Comparison of ENCODE assay signal across 1 cellular context in the genomic region with DNA sequence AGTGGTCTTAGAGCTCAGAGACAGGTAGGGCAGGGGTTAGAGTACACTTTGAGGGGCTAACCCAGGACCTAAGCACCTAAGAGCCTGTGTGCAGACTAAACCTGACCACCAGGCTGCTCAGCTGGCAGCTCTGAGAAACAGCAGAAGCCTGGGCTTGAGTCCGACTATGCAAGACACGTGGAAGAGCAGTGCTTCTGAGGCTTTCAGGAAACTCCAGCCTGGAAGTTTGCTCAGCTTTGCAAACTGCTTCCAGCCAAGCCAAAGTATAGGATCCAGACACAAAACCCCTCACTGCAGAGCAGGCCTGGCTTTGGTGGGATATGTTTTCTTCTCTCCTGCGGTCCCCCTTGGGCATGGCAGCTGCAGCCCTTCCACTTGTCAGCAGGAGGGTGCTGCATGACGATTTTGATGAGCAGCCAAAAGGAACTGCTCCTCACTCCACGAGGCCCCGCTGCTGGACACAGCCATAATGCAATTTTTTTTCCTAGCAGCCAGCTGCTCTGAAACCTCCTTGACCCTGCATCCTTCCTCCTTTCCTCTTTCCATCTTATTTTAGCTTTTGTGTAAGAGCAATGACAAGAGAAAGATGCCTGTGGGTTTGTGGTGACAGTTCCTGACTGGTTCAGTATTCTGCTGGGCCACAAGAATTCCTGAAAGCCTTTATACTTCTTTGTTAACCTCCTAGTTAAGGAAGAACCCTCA.
TF ChIP-seq lines count a peak whose summit lies in the region.

No MANE protein-coding gene starts in this region.

TF ChIP-seq in A549, 52 proteins besides CTCF, POLR2A, EP300 and RAD21 (continued from another document):
- TF ChIP-seq, protein P1, sequence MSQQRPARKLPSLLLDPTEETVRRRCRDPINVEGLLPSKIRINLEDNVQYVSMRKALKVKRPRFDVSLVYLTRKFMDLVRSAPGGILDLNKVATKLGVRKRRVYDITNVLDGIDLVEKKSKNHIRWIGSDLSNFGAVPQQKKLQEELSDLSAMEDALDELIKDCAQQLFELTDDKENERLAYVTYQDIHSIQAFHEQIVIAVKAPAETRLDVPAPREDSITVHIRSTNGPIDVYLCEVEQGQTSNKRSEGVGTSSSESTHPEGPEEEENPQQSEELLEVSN (IDR thresholded peaks at IDR 0.05; ENCODE audit: borderline replicate concordance, low read depth) = no peak
- TF ChIP-seq TP53 (CRISPR knock-in tag; IDR thresholded peaks at IDR 0.05) (no peak), CHD4 (IDR thresholded peaks at IDR 0.05; ENCODE audit: borderline replicate concordance) (no peak), SREBF2 (IDR thresholded peaks at IDR 0.05) (no peak), HDAC2 (IDR thresholded peaks at IDR 0.05) (no peak), PHF8 (IDR thresholded peaks at IDR 0.05; ENCODE audit: borderline replicate concordance, low read depth) (no peak), ZSCAN20 (CRISPR knock-in tag; IDR thresholded peaks at IDR 0.05) (no peak)
- TF ChIP-seq, protein P2, sequence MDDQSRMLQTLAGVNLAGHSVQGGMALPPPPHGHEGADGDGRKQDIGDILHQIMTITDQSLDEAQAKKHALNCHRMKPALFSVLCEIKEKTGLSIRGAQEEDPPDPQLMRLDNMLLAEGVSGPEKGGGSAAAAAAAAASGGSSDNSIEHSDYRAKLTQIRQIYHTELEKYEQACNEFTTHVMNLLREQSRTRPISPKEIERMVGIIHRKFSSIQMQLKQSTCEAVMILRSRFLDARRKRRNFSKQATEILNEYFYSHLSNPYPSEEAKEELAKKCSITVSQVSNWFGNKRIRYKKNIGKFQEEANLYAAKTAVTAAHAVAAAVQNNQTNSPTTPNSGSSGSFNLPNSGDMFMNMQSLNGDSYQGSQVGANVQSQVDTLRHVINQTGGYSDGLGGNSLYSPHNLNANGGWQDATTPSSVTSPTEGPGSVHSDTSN (IDR thresholded peaks at IDR 0.05) = no peak
